Comparison of ENCODE assay signal across 20 cellular contexts in the genomic region with DNA sequence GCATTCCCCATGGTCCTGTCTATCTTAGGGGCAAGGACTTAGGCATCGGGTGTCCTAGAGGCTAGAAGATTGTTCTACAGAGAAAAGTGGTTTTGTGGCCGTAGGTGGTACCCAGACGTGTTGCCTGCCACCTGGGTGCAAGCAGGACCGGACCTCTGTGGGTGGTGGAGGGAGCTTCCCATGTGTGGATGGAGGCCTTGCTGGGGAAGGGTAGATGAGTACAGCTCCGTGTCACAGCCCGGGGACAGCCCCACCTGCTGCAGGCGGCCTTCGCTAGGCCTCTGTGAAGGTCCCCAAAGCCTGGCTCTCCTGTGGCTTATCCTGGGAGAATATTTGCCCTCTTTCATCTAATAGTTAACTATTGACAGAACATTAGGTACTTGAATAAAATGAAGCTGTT.
"Had no signal": no experiment of that assay in that cellular context is flagged by ENCODE, and none has a peak within 500 bp of the region (broad histone marks: within the 10 kb centered on the region; RNA-seq: fewer than 3 reads in every experiment).

No MANE protein-coding gene starts in this region.

- H3K9me3 ChIP-seq: thyroid gland had no signal

- H3K36me3 Mint-ChIP-seq: T-cell had no signal

- H3K27ac ChIP-seq: SK-N-MC, thyroid gland had no signal

- H3K27me3 ChIP-seq: ascending aorta, thyroid gland had no signal

- H3K27ac Mint-ChIP-seq: activated CD4-positive, alpha-beta T cell treated with anti-CD3 and anti-CD28 coated beads, Interleukin-2, amount 10 ng/mL, durations not matched to agents 24 days and 14 days; activated CD8-positive, alpha-beta T cell treated with anti-CD3 and anti-CD28 coated beads, Interleukin-2, amount 10 ng/mL, durations not matched to agents 7 days and 5 days; T-cell had no signal

- H3K4me3 Mint-ChIP-seq: activated CD4-positive, alpha-beta T cell treated with anti-CD3 and anti-CD28 coated beads, Interleukin-2, amount 10 ng/mL, durations not matched to agents 24 days and 14 days; activated CD8-positive, alpha-beta T cell treated with anti-CD3 and anti-CD28 coated beads, Interleukin-2, amount 10 ng/mL, durations not matched to agents 7 days and 5 days; activated T-cell treated with anti-CD3 and anti-CD28 coated beads, Interleukin-2, amount 50 U/mL, for 4 hours; T-cell had no signal

- H3K27me3 Mint-ChIP-seq: activated CD4-positive, alpha-beta T cell treated with anti-CD3 and anti-CD28 coated beads, Interleukin-2, amount 10 ng/mL, durations not matched to agents 24 days and 14 days; T-cell had no signal

- H3K4me3 ChIP-seq: ascending aorta, lung, SK-N-MC, thyroid gland had no signal

- DNase-seq: activated CD4-positive, alpha-beta T cell treated with anti-CD3 and anti-CD28 coated beads, Interleukin-2, amount 10 ng/mL, durations not matched to agents 24 days and 14 days; activated CD4-positive, CD25-positive, alpha-beta regulatory T cell; activated CD8-positive, alpha-beta T cell treated with anti-CD3 and anti-CD28 coated beads, Interleukin-2, amount 10 ng/mL, durations not matched to agents 7 days and 5 days; activated effector memory CD4-positive, alpha-beta T cell treated with Interleukin-2 at 50 U/mL for 16 hours; activated naive CD4-positive, alpha-beta T cell treated with anti-CD3 and anti-CD28 coated beads, Interleukin-2, amount 50 U/mL, for 16 hours; activated T-cell treated with anti-CD3 and anti-CD28 coated beads, Interleukin-2, amount 50 U/mL, for 4 hours; dermis blood vessel endothelial cell; effector memory CD4-positive, alpha-beta T cell; hypothalamus; islet precursor cell; left colon; midbrain; stimulated activated naive CD4-positive, alpha-beta T cell; T-cell; T-helper 9 cell; thyroid gland had no signal

- H3K4me1 Mint-ChIP-seq: T-cell had no signal

- ATAC-seq: activated CD8-positive, alpha-beta T cell treated with anti-CD3 and anti-CD28 coated beads, Interleukin-2, amount 10 ng/mL, durations not matched to agents 7 days and 5 days; activated T-cell treated with anti-CD3 and anti-CD28 coated beads, Interleukin-2, amount 50 U/mL, for 4 hours; left colon; sciatic nerve; T-cell had no signal

- H3K36me3 ChIP-seq: thyroid gland had no signal
